In the genomic region with DNA sequence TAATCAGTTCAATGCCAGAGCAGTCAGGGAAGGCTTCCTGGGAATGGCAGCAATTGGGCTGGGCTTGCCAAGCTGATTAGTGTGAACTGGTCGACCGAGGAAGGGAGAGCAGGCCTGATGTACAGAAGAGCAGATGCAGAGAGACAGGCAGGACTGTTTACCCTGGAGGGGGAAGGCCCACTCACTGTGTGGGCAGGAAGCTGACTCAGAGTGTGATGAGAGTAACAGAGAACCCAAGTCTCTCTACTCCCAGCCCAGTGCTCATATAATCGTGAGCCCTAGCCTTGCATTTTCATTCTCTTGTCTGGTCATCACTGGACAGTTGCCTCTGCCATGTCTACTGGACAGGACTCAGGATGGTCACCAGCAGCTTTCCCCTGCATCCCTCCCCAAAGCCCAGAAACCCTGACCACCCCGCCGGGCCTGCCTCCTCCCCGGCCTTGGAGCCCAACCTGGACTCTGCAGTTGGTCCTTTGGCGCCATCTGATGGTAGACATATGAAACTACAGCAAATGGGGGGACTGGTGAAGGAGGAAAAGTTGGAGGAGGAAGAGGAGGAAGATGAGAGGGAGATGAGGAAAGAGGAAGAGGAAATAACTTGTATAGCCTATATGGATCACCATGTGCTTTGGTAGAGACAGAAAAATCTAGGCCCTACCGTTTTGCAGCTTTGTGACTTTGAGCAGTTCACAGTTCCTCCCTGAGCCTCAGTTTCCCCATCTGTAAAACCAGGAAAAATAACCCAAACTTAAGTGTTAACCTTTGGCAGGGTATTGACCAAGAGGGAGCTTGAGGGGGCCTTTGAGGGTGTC, we compare ENCODE assay signal across 1 cellular context.
TF ChIP-seq lines count a peak whose summit lies in the region.

No MANE protein-coding gene starts in this region.

TF ChIP-seq in H1, 55 proteins besides CTCF, POLR2A, EP300 and RAD21:
- TF ChIP-seq NRF1 (IDR thresholded peaks at IDR 0.05; ENCODE audit: low read depth, low read length): no peak
- 0 out of 4 replicates have a peak, but pooled peaks of 1 of the 2 experiments have one; percentile 32 for TF ChIP-seq SIN3A (conservative IDR thresholded peaks at IDR 0.05 in 1 of 2, IDR thresholded peaks at IDR 0.05 in 1 of 2; ENCODE audit: low read depth in 1 of 2, low read length in 2 of 2)
